Comparison of ENCODE assay signal across 9 cellular contexts in the genomic region with DNA sequence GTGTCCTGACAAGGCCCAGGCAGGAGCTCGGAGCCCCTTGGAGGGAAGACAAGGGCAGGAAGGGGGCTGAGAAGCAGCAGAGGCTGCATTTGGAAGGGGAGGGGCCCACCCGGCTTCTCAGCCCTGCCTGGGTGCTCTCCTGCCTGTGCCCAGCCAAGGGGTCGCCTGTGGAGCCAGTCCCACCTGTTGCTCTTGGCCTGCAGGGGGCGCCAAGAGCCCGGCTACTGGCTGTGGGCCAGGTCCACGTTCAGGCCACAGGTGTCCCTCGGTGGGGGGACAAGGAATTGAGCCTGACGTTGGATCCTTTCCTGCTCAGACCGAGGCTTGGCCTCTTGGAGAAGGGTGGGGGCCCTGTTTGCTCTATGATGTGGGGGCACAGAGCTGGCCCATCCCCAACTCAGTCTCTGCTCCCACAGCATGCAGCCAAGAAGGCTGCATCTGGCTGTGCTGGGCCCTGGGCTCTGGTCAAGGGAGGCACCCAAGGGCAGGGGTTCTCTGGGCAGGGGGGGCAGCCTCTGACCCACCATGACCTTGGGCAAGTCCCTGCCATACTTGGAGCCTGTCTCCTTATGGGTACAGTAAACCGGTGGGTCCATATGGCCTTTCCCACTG. TPM values are rescaled to one million over a fixed set of nuclear protein-coding genes. Genes with fewer than 3 reads are reported as not detected.
DNase-seq lines count a peak whose midpoint lies in the region; ATAC-seq and TF ChIP-seq lines count a peak whose summit lies in the region.
"Had no signal": no experiment of that assay in that cellular context is flagged by ENCODE, and none has a peak within 500 bp of the region (broad histone marks: within the 10 kb centered on the region; RNA-seq: fewer than 3 reads in every experiment).

No MANE protein-coding gene starts in this region.

- no peaks in the 10 kb centered on the region for H3K36me3 Mint-ChIP-seq in activated T-helper 1 cell treated with anti-CD3 and anti-CD28 coated beads, Interleukin-12 subunit alpha, Interleukin-12 subunit beta, Interleukin-2, Interleukin-4 antibody, amounts not matched to agents 30 ng/mL and 10 ng/mL and 1 ng/mL, durations not matched to agents 14 hours and 24 hours and 36 hours (ENCODE audit: low read depth)

- H3K36me3 ChIP-seq in OCI-LY3 (replicated peaks; ENCODE audit: low read depth, low read length) = peaks cover 13% of the 10 kb centered on the region
- no peaks in the 10 kb centered on the region for H3K36me3 ChIP-seq in heart left ventricle

- H3K4me3 Mint-ChIP-seq in activated T-helper 1 cell treated with anti-CD3 and anti-CD28 coated beads, Interleukin-12 subunit alpha, Interleukin-12 subunit beta, Interleukin-2, Interleukin-4 antibody, amounts not matched to agents 30 ng/mL and 10 ng/mL and 1 ng/mL, durations not matched to agents 14 hours and 24 hours and 36 hours = no peak overlapping the region
- H3K4me3 Mint-ChIP-seq: dendritic cell treated with granulocyte-macrophage colony-stimulating factor and Interleukin-4, amounts not matched to agents 40 ng/mL and 50 ng/mL, for 4 days had no signal

- H3K4me1 ChIP-seq in OCI-LY3 (ENCODE audit: low read length) (peaks cover 48% of the 10 kb centered on the region), heart left ventricle (peaks cover 0 to 4% (median 0%) of the 10 kb centered on the region in 12 donors)

- H3K27ac Mint-ChIP-seq in activated T-helper 1 cell treated with anti-CD3 and anti-CD28 coated beads, Interleukin-12 subunit alpha, Interleukin-12 subunit beta, Interleukin-2, Interleukin-4 antibody, amounts not matched to agents 30 ng/mL and 10 ng/mL and 1 ng/mL, durations not matched to agents 14 hours and 24 hours and 36 hours = no peak overlapping the region
- H3K27ac Mint-ChIP-seq: dendritic cell treated with granulocyte-macrophage colony-stimulating factor and Interleukin-4, amounts not matched to agents 40 ng/mL and 50 ng/mL, for 4 days had no signal

- peak in 2 of 4 donors; percentile 34 to 53 for ATAC-seq in heart left ventricle
- no peak for ATAC-seq in HG02642 (IDR thresholded peaks at IDR 0.05; ENCODE audit: poor library complexity, unreplicated experiment)
- no peak for ATAC-seq in HG02588 (IDR thresholded peaks at IDR 0.05; ENCODE audit: unreplicated experiment)

- H3K4me1 Mint-ChIP-seq in activated T-helper 1 cell treated with anti-CD3 and anti-CD28 coated beads, Interleukin-12 subunit alpha, Interleukin-12 subunit beta, Interleukin-2, Interleukin-4 antibody, amounts not matched to agents 30 ng/mL and 10 ng/mL and 1 ng/mL, durations not matched to agents 14 hours and 24 hours and 36 hours (ENCODE audit: low read depth) = no peaks in the 10 kb centered on the region

- intact Hi-C loops in activated T-helper 1 cell treated with anti-CD3 and anti-CD28 coated beads, Interleukin-12 subunit alpha, Interleukin-12 subunit beta, Interleukin-2, Interleukin-4 antibody, amounts not matched to agents 30 ng/mL and 10 ng/mL and 1 ng/mL, durations not matched to agents 14 hours and 24 hours and 36 hours (cut with micrococcal nuclease) = loop anchor here (1.0 kb wide), 2 partner anchors 284 to 510 kb away; no protein-coding TSS in a partner anchor
- intact Hi-C loops in heart left ventricle (cut with DNase I) = loop anchor here in 7 of 10 donors (10.0 kb wide), 5 partner anchors 133 to 513 kb away; a partner anchor contains a TSS

- H3K4me3 ChIP-seq in OCI-LY3 (ENCODE audit: low read length) (no peak overlapping the region), heart left ventricle (no peak overlapping the region)

- peaks cover 4% of the 10 kb centered on the region; the same call in 1 of the 2 replicates for H3K79me2 ChIP-seq in OCI-LY3 (ENCODE audit: low read length)

- WGBS in heart left ventricle, 4 donors = 13 to 50% (median 21%) methylated on average over 1 to 10 of the region's 10 CpGs

- H4K20me1 ChIP-seq in OCI-LY3 (ENCODE audit: insufficient read depth, low read length) = peaks cover 28% of the 10 kb centered on the region; the same call in 1 of the 2 replicates

- H3K27me3 Mint-ChIP-seq in activated T-helper 1 cell treated with anti-CD3 and anti-CD28 coated beads, Interleukin-12 subunit alpha, Interleukin-12 subunit beta, Interleukin-2, Interleukin-4 antibody, amounts not matched to agents 30 ng/mL and 10 ng/mL and 1 ng/mL, durations not matched to agents 14 hours and 24 hours and 36 hours (ENCODE audit: insufficient read depth) = no peaks in the 10 kb centered on the region

- H3K4me2 ChIP-seq in OCI-LY3 (ENCODE audit: low read length) = no peak overlapping the region

- no peak overlapping the region for H3K9ac ChIP-seq in OCI-LY3 (ENCODE audit: low read length)

- H3K9me3 ChIP-seq in OCI-LY3 (ENCODE audit: insufficient read depth, low read length) (no peaks in the 10 kb centered on the region), heart left ventricle (no peaks in the 10 kb centered on the region)

- no peak for TF ChIP-seq POLR2A in heart left ventricle (IDR thresholded peaks at IDR 0.05)

- TF ChIP-seq CTCF in 22Rv1 (IDR thresholded peaks at IDR 0.05) (peak; percentile 92), OCI-LY3 (IDR thresholded peaks at IDR 0.05; ENCODE audit: low read depth, low read length) (peak; percentile 75), heart left ventricle (IDR thresholded peaks at IDR 0.05) (peak; percentile 35 to 69 (median 62))

- H3K27ac ChIP-seq in 22Rv1 (no peak overlapping the region), OCI-LY3 (ENCODE audit: low read length) (no peak overlapping the region), heart left ventricle (no peak overlapping the region)

- no peaks in the 10 kb centered on the region for H3K27me3 ChIP-seq in OCI-LY3 (ENCODE audit: low read depth, low read length)
- H3K27me3 ChIP-seq in heart left ventricle = peaks cover 0 to 33% (median 1%) of the 10 kb centered on the region in 9 donors

- peak; percentile 87 for DNase-seq in GM19238 (ENCODE audit: insufficient read length, low spot score)
- peak; percentile 23 for DNase-seq in activated T-helper 1 cell treated with anti-CD3 and anti-CD28 coated beads, Interleukin-12 subunit alpha, Interleukin-12 subunit beta, Interleukin-2, Interleukin-4 antibody, amounts not matched to agents 30 ng/mL and 10 ng/mL and 1 ng/mL, durations not matched to agents 14 hours and 24 hours and 36 hours (ENCODE audit: low spot score)
- no peak for DNase-seq in heart left ventricle
- peak; percentile 11 to 36 for DNase-seq in stimulated activated CD4-positive, alpha-beta T cell treated with anti-CD3 and anti-CD28 coated beads, Interleukin-15, amount 100 ng/mL, for 1 hour (ENCODE audit: low read depth in 1 of 2, low spot score in 1 of 2)

- no peak overlapping the region for H2AFZ ChIP-seq in OCI-LY3 (ENCODE audit: low read depth, low read length)

- no peaks in the 10 kb centered on the region for H3K9me3 Mint-ChIP-seq in activated T-helper 1 cell treated with anti-CD3 and anti-CD28 coated beads, Interleukin-12 subunit alpha, Interleukin-12 subunit beta, Interleukin-2, Interleukin-4 antibody, amounts not matched to agents 30 ng/mL and 10 ng/mL and 1 ng/mL, durations not matched to agents 14 hours and 24 hours and 36 hours
- H3K9me3 Mint-ChIP-seq: dendritic cell treated with granulocyte-macrophage colony-stimulating factor and Interleukin-4, amounts not matched to agents 40 ng/mL and 50 ng/mL, for 4 days had no signal

RNA-seq across cellular contexts. Expression of a gene that starts 10.9 kb away (rescaled TPM):
- total RNA-seq in activated T-helper 1 cell treated with anti-CD3 and anti-CD28 coated beads, Interleukin-12 subunit alpha, Interleukin-12 subunit beta, Interleukin-2, Interleukin-4 antibody, amounts not matched to agents 30 ng/mL and 10 ng/mL and 1 ng/mL, durations not matched to agents 14 hours and 24 hours and 36 hours = not detected in 2 replicates
- under 1 TPM in 6 of 9 donors, not detected in 3; 0.07 to 0.38 (median 0.09) TPM for total RNA-seq in heart left ventricle
- under 1 TPM; 0.04 to 0.07 TPM for polyA plus RNA-seq in heart left ventricle

Comparison
In these comparisons a context has a peak if more than half of its experiments do, and no peak if none do; other contexts are left out.
1. DNase-seq: peak in GM19238 (single experiment), activated T-helper 1 cell treated with anti-CD3 and anti-CD28 coated beads, Interleukin-12 subunit alpha, Interleukin-12 subunit beta, Interleukin-2, Interleukin-4 antibody, amounts not matched to agents 30 ng/mL and 10 ng/mL and 1 ng/mL, durations not matched to agents 14 hours and 24 hours and 36 hours (single experiment) and stimulated activated CD4-positive, alpha-beta T cell treated with anti-CD3 and anti-CD28 coated beads, Interleukin-15, amount 100 ng/mL, for 1 hour (2 of 2); none in heart left ventricle (0 of 5).
2. Peak in every context shown above with its lines, with median percentiles within 50 percentile points of each other: CTCF ChIP-seq.